Comparison of ENCODE assay signal across 28 cellular contexts in the genomic region with DNA sequence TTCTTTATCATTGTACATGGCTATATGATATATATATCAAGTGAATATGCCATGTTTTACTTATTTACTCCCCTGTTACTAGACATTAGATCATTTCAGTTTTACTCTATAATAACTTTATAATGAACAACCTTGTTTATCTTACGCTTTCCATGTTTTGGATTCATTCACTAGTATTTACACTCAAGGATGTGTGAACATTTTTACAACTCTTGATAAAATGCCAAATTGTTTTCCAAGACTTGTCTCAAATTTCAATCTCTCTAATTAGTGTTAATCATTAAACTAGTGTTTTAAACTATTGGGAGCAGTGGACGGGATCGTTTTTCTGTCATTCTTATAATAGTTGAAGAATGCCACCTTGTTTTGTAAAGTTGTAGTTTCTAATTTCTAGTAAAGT. TPM values are rescaled to one million over a fixed set of nuclear protein-coding genes. Genes with fewer than 3 reads are reported as not detected.
DNase-seq lines count a peak whose midpoint lies in the region; ATAC-seq, FAIRE-seq and TF ChIP-seq lines count a peak whose summit lies in the region.
"Had no signal": no experiment of that assay in that cellular context is flagged by ENCODE, and none has a peak within 500 bp of the region (broad histone marks: within the 10 kb centered on the region; RNA-seq: fewer than 3 reads in every experiment).

No MANE protein-coding gene starts in this region.

- peaks cover 6% of the 10 kb centered on the region for H3K36me3 Mint-ChIP-seq in progenitor cell of endocrine pancreas (ENCODE audit: insufficient read depth)

- no peaks in the 10 kb centered on the region for H3K9me3 Mint-ChIP-seq in progenitor cell of endocrine pancreas (ENCODE audit: low read depth)
- H3K9me3 Mint-ChIP-seq: CD4-positive, alpha-beta T cell; HFFc6 had no signal

- H3K4me1 Mint-ChIP-seq in progenitor cell of endocrine pancreas (ENCODE audit: low read depth) = peaks cover 60% of the 10 kb centered on the region

- H3K27ac ChIP-seq in VCaP = peak overlapping the region; percentile 31
- H3K27ac ChIP-seq: A549, GM23248, SJSA1 had no signal

- no peak for ATAC-seq in GM19452 (IDR thresholded peaks at IDR 0.05; ENCODE audit: unreplicated experiment)
- ATAC-seq in GM18870 (IDR thresholded peaks at IDR 0.05; ENCODE audit: unreplicated experiment) = no peak
- ATAC-seq: A549 had no signal

- peak overlapping the region; percentile 39 for H3K27ac Mint-ChIP-seq in progenitor cell of endocrine pancreas
- H3K27ac Mint-ChIP-seq: CD4-positive, alpha-beta T cell; HFFc6 had no signal

- TF ChIP-seq CTCF in VCaP (conservative IDR thresholded peaks at IDR 0.05) (no peak), progenitor cell of endocrine pancreas (IDR thresholded peaks at IDR 0.05; ENCODE audit: unreplicated experiment) (no peak)

- no peak for DNase-seq in GM19239 (ENCODE audit: insufficient read length, low spot score)
- DNase-seq in progenitor cell of endocrine pancreas (ENCODE audit: low spot score, unreplicated experiment) = no peak
- no peak for DNase-seq in NCI-H146 (lab: John Stamatoyannopoulos, UW)
- DNase-seq in kidney glomerular epithelial cell (lab: John Stamatoyannopoulos, UW) = no peak
- DNase-seq: AML-193; CD4-positive, alpha-beta T cell; GM23248; H7; HFFc6; KBM-7; MM.1S; NCI-H1048; NCI-H1417; NCI-H1694 treated with DMSO at 0.1 percent for 48 hours; NCI-H2107; NCI-H524 treated with DMSO at 0.1 percent for 48 hours; NK-92 treated with Interleukin-12 subunit alpha and Interleukin-12 subunit beta, amount 100 ng/mL, for 24 hours; Right ventricle myocardium superior; RPMI8226 had no signal

- H3K27me3 Mint-ChIP-seq in progenitor cell of endocrine pancreas = no peaks in the 10 kb centered on the region
- H3K27me3 Mint-ChIP-seq: CD4-positive, alpha-beta T cell had no signal

- no peak overlapping the region for H3K4me3 Mint-ChIP-seq in progenitor cell of endocrine pancreas (ENCODE audit: low read depth)
- H3K4me3 Mint-ChIP-seq: CD4-positive, alpha-beta T cell; HFFc6 had no signal

- FAIRE-seq in GM19239 (lab: Jason Lieb, UNC) (peak; percentile 48), islet of Langerhans (lab: Jason Lieb, UNC) (peak; percentile 51)
- FAIRE-seq: A549, D721Med, GM12891 had no signal

RNA-seq across cellular contexts. Expression of a gene that starts 51.5 kb away (rescaled TPM):
- 6.5 and 7.6 TPM in 2 replicates for total RNA-seq in progenitor cell of endocrine pancreas
- total RNA-seq: GM23248, LHCN-M2, SJSA1 had no signal
